16 cellular contexts compared by ENCODE assay signal in genomic region chr9:36389590-36389989, GRCh38.
"Had no signal": no experiment of that assay in that cellular context is flagged by ENCODE, and none has a peak within 500 bp of the region (broad histone marks: within the 10 kb centered on the region; RNA-seq: fewer than 3 reads in every experiment).

No MANE protein-coding gene starts in this region.

- H3K27me3 ChIP-seq: brain microvascular endothelial cell, ovary, sigmoid colon, spleen, upper lobe of left lung had no signal

- H3K4me3 Mint-ChIP-seq: activated B cell treated with CpG ODN at 0.5 μM for 24 hours; activated naive CD8-positive, alpha-beta T cell treated with anti-CD3 and anti-CD28 coated beads, Interleukin-2, amount 10 ng/mL, durations not matched to agents 7 days and 5 days; neural crest cell; stimulated activated naive CD8-positive, alpha-beta T cell treated with anti-CD3 and anti-CD28 coated beads, Interleukin-15, amount 100 ng/mL, for 72 hours had no signal

- ATAC-seq: stimulated activated naive CD8-positive, alpha-beta T cell treated with anti-CD3 and anti-CD28 coated beads, Interleukin-15, amount 100 ng/mL, for 72 hours had no signal

- H3K27ac Mint-ChIP-seq: activated B cell treated with CpG ODN at 0.5 μM for 24 hours; activated naive CD8-positive, alpha-beta T cell treated with anti-CD3 and anti-CD28 coated beads, Interleukin-2, amount 10 ng/mL, durations not matched to agents 7 days and 5 days; stimulated activated naive CD8-positive, alpha-beta T cell treated with anti-CD3 and anti-CD28 coated beads, Interleukin-15, amount 100 ng/mL, for 72 hours had no signal

- H3K27me3 Mint-ChIP-seq: activated B cell treated with CpG ODN at 0.5 μM for 24 hours; activated naive CD8-positive, alpha-beta T cell treated with anti-CD3 and anti-CD28 coated beads, Interleukin-2, amount 10 ng/mL, durations not matched to agents 7 days and 5 days; stimulated activated naive CD8-positive, alpha-beta T cell treated with anti-CD3 and anti-CD28 coated beads, Interleukin-15, amount 100 ng/mL, for 72 hours had no signal

- H3K9me3 Mint-ChIP-seq: activated B cell treated with CpG ODN at 0.5 μM for 24 hours; activated naive CD8-positive, alpha-beta T cell treated with anti-CD3 and anti-CD28 coated beads, Interleukin-2, amount 10 ng/mL, durations not matched to agents 7 days and 5 days; neural crest cell; stimulated activated naive CD8-positive, alpha-beta T cell treated with anti-CD3 and anti-CD28 coated beads, Interleukin-15, amount 100 ng/mL, for 72 hours had no signal

- H3K36me3 ChIP-seq: ovary, sigmoid colon, upper lobe of left lung had no signal

- DNase-seq: activated B cell treated with CpG ODN at 0.5 μM for 24 hours; activated CD4-positive, alpha-beta T cell treated with anti-CD3 and anti-CD28 coated beads for 48 hours; activated CD8-positive, alpha-beta memory T cell treated with anti-CD3 and anti-CD28 coated beads for 24 hours; activated naive CD8-positive, alpha-beta T cell treated with anti-CD3 and anti-CD28 coated beads, Interleukin-2, amount 10 ng/mL, durations not matched to agents 7 days and 5 days; anterior cingulate cortex; brain microvascular endothelial cell; cerebellar nuclear complex; effector CD8-positive, alpha-beta T cell; foreskin melanocyte; ovary; sigmoid colon; spleen; stimulated activated naive CD8-positive, alpha-beta T cell treated with anti-CD3 and anti-CD28 coated beads, Interleukin-15, amount 100 ng/mL, for 72 hours; T-helper 2 cell; upper lobe of left lung had no signal

- H3K4me3 ChIP-seq: ovary, sigmoid colon, spleen, upper lobe of left lung had no signal

- H3K27ac ChIP-seq: brain microvascular endothelial cell, ovary, sigmoid colon, spleen, upper lobe of left lung had no signal
